Comparison of ENCODE assay signal across 8 cellular contexts in genomic region chr18:54261894-54262293, GRCh38.
DNase-seq lines count a peak whose midpoint lies in the region; ATAC-seq, FAIRE-seq and TF ChIP-seq lines count a peak whose summit lies in the region.

No MANE protein-coding gene starts in this region.

- H3K79me2 ChIP-seq in DOHH2 (ENCODE audit: control insufficient read depth, low read length), result no peaks in the 10 kb centered on the region

- ATAC-seq in HG03520 (IDR thresholded peaks at IDR 0.05; ENCODE audit: unreplicated experiment), result peak; percentile 70
- no peak for ATAC-seq in effector memory CD8-positive, alpha-beta T cell (replicated peaks)

- H3K36me3 ChIP-seq in DOHH2 (ENCODE audit: control insufficient read depth, low read length), result no peaks in the 10 kb centered on the region

- H3K9me2 ChIP-seq in DOHH2 (replicated peaks; ENCODE audit: control insufficient read depth, low read length), result no peaks in the 10 kb centered on the region

- peaks cover 48% of the 10 kb centered on the region for H3K4me1 ChIP-seq in DOHH2 (ENCODE audit: control insufficient read depth, low read length)

- H3K27me3 Mint-ChIP-seq in effector memory CD8-positive, alpha-beta T cell, result no peaks in the 10 kb centered on the region

- peak overlapping the region; percentile 40 for H3K4me2 ChIP-seq in DOHH2 (ENCODE audit: low read length)

- no peaks in the 10 kb centered on the region for H3K9me3 ChIP-seq in DOHH2 (ENCODE audit: control insufficient read depth, insufficient read depth, low read length)

- H3K36me3 Mint-ChIP-seq in effector memory CD8-positive, alpha-beta T cell (ENCODE audit: insufficient read depth), result peaks cover 6% of the 10 kb centered on the region

- no peak overlapping the region for H3K27ac Mint-ChIP-seq in effector memory CD8-positive, alpha-beta T cell

- DNase-seq in GM20000 (ENCODE audit: low spot score) (peak; percentile 71), amniotic epithelial cell (ENCODE audit: low read depth) (peak; percentile 57), NCI-H2171 treated with DMSO at 0.1 percent for 48 hours (lab: John Stamatoyannopoulos, UW) (no peak), H54 (ENCODE audit: insufficient read length, low spot score) (no peak), NCI-H1092 treated with DMSO at 0.1 percent for 48 hours (lab: John Stamatoyannopoulos, UW) (no peak)
- DNase-seq in effector memory CD8-positive, alpha-beta T cell, result no peak

- H3K4me3 ChIP-seq in DOHH2 (ENCODE audit: low read length), result no peak overlapping the region

- H3K4me1 Mint-ChIP-seq in effector memory CD8-positive, alpha-beta T cell (ENCODE audit: low read depth in 2 of 2), result peaks cover 2 to 10% of the 10 kb centered on the region in 2 donors

- TF ChIP-seq CTCF in DOHH2 (IDR thresholded peaks at IDR 0.05; ENCODE audit: low read depth, low read length, poor library complexity, severe bottlenecking) (no peak), GM20000 (IDR thresholded peaks at IDR 0.05; ENCODE audit: extremely low read depth, missing control alignments) (no peak)

- no peaks in the 10 kb centered on the region for H3K27me3 ChIP-seq in DOHH2 (ENCODE audit: control insufficient read depth, low read length)

- TF ChIP-seq POLR2A in H54 (IDR thresholded peaks at IDR 0.05; ENCODE audit: low read depth, low read length), result no peak

- H3K9me3 Mint-ChIP-seq in effector memory CD8-positive, alpha-beta T cell, result no peaks in the 10 kb centered on the region

- H4K20me1 ChIP-seq in DOHH2 (ENCODE audit: control insufficient read depth, insufficient read depth, low read depth, low read length), result no peaks in the 10 kb centered on the region

- H3K27ac ChIP-seq in DOHH2 (ENCODE audit: low read depth, low read length), result no peak overlapping the region

- H3K4me3 Mint-ChIP-seq in effector memory CD8-positive, alpha-beta T cell, result no peak overlapping the region

- FAIRE-seq in H54 (lab: Jason Lieb, UNC), result no peak

- peaks cover 7% of the 10 kb centered on the region for H3F3A ChIP-seq in DOHH2 (ENCODE audit: control insufficient read depth, insufficient read depth)

Comparison
In these comparisons a context has a peak if more than half of its experiments do, and no peak if none do; other contexts are left out.
1. DNase-seq: peak in GM20000 (single experiment) and amniotic epithelial cell (single experiment); none in NCI-H2171 treated with DMSO at 0.1 percent for 48 hours (single experiment), H54 (single experiment), NCI-H1092 treated with DMSO at 0.1 percent for 48 hours (single experiment) and effector memory CD8-positive, alpha-beta T cell (0 of 3).